ENCODE assay signal across 3 cellular contexts in the genomic region with DNA sequence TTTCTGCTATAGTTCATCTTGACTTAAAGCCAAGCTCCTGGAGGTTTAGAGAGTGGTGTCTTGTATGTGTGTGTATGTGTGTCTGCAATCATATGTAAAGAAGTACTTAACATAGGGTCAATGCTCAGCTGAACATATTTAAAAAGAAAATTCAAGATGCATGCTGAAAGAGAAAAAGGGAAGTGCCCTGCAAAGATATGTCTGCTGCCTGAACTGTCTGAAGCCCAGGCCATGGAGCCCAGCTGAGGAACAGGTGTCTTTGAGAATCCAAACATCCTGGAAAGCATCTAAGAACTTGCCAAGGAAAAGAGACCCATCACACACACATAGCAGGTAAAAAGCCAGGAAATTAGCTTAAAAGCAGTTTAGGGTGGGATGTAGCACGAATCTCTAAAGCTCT.
TF ChIP-seq lines count a peak whose summit lies in the region.

No MANE protein-coding gene starts in this region.

TF ChIP-seq in HCT116, 20 proteins besides CTCF, POLR2A, EP300 and RAD21:
- TF ChIP-seq ZNF274 (IDR thresholded peaks at IDR 0.05; ENCODE audit: low read depth, low read length) (no peak), JUND (IDR thresholded peaks at IDR 0.05) (no peak), SP1 (IDR thresholded peaks at IDR 0.05; ENCODE audit: low read depth) (no peak), FOSL1 (IDR thresholded peaks at IDR 0.05; ENCODE audit: low read depth) (no peak), POLR2AphosphoS5 (IDR thresholded peaks at IDR 0.05; ENCODE audit: low read depth, low read length) (no peak), ELF1 (IDR thresholded peaks at IDR 0.05; ENCODE audit: borderline replicate concordance, low read depth) (no peak), EGR1 (IDR thresholded peaks at IDR 0.05; ENCODE audit: low read depth) (no peak), SIN3A (IDR thresholded peaks at IDR 0.05; ENCODE audit: low read depth) (no peak)
- TF ChIP-seq, protein P1, sequence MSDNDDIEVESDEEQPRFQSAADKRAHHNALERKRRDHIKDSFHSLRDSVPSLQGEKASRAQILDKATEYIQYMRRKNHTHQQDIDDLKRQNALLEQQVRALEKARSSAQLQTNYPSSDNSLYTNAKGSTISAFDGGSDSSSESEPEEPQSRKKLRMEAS (IDR thresholded peaks at IDR 0.05), result no peak
- TF ChIP-seq, protein P2, sequence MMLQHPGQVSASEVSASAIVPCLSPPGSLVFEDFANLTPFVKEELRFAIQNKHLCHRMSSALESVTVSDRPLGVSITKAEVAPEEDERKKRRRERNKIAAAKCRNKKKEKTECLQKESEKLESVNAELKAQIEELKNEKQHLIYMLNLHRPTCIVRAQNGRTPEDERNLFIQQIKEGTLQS (IDR thresholded peaks at IDR 0.05), result no peak
- TF ChIP-seq, protein P3, sequence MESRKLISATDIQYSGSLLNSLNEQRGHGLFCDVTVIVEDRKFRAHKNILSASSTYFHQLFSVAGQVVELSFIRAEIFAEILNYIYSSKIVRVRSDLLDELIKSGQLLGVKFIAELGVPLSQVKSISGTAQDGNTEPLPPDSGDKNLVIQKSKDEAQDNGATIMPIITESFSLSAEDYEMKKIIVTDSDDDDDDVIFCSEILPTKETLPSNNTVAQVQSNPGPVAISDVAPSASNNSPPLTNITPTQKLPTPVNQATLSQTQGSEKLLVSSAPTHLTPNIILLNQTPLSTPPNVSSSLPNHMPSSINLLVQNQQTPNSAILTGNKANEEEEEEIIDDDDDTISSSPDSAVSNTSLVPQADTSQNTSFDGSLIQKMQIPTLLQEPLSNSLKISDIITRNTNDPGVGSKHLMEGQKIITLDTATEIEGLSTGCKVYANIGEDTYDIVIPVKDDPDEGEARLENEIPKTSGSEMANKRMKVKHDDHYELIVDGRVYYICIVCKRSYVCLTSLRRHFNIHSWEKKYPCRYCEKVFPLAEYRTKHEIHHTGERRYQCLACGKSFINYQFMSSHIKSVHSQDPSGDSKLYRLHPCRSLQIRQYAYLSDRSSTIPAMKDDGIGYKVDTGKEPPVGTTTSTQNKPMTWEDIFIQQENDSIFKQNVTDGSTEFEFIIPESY (IDR thresholded peaks at IDR 0.05; ENCODE audit: extremely low read depth, insufficient replicate concordance, low read length), result no peak

TF ChIP-seq in K562, 482 proteins besides CTCF, POLR2A, EP300 and RAD21 (continues in another document):
- TF ChIP-seq CHD2 (IDR thresholded peaks at IDR 0.05; ENCODE audit: low read depth, low read length), result no peak
- TF ChIP-seq ZC3H11A (IDR thresholded peaks at IDR 0.05; ENCODE audit: low read depth, low read length), result no peak
- TF ChIP-seq U2AF1 (optimal IDR thresholded peaks at IDR 0.05; ENCODE audit: low read depth, low read length), result no peak
- TF ChIP-seq, protein P4, sequence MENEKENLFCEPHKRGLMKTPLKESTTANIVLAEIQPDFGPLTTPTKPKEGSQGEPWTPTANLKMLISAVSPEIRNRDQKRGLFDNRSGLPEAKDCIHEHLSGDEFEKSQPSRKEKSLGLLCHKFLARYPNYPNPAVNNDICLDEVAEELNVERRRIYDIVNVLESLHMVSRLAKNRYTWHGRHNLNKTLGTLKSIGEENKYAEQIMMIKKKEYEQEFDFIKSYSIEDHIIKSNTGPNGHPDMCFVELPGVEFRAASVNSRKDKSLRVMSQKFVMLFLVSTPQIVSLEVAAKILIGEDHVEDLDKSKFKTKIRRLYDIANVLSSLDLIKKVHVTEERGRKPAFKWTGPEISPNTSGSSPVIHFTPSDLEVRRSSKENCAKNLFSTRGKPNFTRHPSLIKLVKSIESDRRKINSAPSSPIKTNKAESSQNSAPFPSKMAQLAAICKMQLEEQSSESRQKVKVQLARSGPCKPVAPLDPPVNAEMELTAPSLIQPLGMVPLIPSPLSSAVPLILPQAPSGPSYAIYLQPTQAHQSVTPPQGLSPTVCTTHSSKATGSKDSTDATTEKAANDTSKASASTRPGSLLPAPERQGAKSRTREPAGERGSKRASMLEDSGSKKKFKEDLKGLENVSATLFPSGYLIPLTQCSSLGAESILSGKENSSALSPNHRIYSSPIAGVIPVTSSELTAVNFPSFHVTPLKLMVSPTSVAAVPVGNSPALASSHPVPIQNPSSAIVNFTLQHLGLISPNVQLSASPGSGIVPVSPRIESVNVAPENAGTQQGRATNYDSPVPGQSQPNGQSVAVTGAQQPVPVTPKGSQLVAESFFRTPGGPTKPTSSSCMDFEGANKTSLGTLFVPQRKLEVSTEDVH (IDR thresholded peaks at IDR 0.05; ENCODE audit: low read depth, partially characterized antibody), result no peak
- no peak for TF ChIP-seq SMC3 (conservative IDR thresholded peaks at IDR 0.05; ENCODE audit: insufficient read depth, low read depth, low read length)
- TF ChIP-seq, protein P5, sequence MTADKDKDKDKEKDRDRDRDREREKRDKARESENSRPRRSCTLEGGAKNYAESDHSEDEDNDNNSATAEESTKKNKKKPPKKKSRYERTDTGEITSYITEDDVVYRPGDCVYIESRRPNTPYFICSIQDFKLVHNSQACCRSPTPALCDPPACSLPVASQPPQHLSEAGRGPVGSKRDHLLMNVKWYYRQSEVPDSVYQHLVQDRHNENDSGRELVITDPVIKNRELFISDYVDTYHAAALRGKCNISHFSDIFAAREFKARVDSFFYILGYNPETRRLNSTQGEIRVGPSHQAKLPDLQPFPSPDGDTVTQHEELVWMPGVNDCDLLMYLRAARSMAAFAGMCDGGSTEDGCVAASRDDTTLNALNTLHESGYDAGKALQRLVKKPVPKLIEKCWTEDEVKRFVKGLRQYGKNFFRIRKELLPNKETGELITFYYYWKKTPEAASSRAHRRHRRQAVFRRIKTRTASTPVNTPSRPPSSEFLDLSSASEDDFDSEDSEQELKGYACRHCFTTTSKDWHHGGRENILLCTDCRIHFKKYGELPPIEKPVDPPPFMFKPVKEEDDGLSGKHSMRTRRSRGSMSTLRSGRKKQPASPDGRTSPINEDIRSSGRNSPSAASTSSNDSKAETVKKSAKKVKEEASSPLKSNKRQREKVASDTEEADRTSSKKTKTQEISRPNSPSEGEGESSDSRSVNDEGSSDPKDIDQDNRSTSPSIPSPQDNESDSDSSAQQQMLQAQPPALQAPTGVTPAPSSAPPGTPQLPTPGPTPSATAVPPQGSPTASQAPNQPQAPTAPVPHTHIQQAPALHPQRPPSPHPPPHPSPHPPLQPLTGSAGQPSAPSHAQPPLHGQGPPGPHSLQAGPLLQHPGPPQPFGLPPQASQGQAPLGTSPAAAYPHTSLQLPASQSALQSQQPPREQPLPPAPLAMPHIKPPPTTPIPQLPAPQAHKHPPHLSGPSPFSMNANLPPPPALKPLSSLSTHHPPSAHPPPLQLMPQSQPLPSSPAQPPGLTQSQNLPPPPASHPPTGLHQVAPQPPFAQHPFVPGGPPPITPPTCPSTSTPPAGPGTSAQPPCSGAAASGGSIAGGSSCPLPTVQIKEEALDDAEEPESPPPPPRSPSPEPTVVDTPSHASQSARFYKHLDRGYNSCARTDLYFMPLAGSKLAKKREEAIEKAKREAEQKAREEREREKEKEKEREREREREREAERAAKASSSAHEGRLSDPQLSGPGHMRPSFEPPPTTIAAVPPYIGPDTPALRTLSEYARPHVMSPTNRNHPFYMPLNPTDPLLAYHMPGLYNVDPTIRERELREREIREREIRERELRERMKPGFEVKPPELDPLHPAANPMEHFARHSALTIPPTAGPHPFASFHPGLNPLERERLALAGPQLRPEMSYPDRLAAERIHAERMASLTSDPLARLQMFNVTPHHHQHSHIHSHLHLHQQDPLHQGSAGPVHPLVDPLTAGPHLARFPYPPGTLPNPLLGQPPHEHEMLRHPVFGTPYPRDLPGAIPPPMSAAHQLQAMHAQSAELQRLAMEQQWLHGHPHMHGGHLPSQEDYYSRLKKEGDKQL (CRISPR knock-in tag; IDR thresholded peaks at IDR 0.05; ENCODE audit: borderline replicate concordance), result no peak
- TF ChIP-seq MYNN (IDR thresholded peaks at IDR 0.05), result no peak
- TF ChIP-seq MYNN (CRISPR knock-in tag; IDR thresholded peaks at IDR 0.05), result no peak

TF ChIP-seq in HEK293T, 16 proteins besides CTCF, POLR2A, EP300 and RAD21:
- no peak for TF ChIP-seq L3MBTL2 (conservative IDR thresholded peaks at IDR 0.05)
- no peak for TF ChIP-seq FOXM1 (IDR thresholded peaks at IDR 0.05; ENCODE audit: borderline replicate concordance)
- TF ChIP-seq SP1 (IDR thresholded peaks at IDR 0.05), result no peak
- TF ChIP-seq ZNF384 (IDR thresholded peaks at IDR 0.05), result no peak
- TF ChIP-seq BHLHE40 (IDR thresholded peaks at IDR 0.05; ENCODE audit: borderline replicate concordance), result no peak
